In the genomic region with DNA sequence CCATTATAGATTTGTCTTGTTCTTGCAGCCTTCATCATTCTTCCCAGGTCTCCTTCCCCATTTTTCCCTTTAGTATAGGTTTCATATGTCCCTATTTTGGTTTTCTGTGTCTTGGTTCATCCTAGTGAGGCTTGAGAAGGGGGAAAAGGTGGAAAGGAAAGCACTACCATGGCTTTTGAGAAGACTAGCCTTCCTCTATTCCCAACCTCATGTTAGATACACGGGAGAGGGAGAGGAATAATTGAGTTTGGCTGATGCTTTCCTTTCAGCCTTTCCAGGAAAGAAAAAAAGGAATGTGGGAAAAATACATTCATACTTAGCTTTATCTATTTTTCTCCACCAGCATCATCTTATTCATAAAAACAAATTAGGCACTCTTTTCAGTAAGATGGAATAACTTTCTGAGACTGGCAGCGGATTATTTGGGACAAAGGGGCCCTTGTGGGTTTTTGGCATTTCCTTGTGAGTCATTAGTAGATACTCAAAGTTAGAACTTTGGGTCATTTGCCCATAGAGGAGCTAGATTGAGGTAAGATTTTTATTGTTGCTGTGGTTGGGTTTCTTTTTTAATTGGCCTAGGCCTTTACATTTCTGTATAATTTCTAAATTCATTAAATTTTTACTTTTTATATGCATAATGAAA, we compare ENCODE assay signal across 10 cellular contexts. TPM values are rescaled to one million over a fixed set of nuclear protein-coding genes. Genes with fewer than 3 reads are reported as not detected.
DNase-seq lines count a peak whose midpoint lies in the region; ATAC-seq, FAIRE-seq and TF ChIP-seq lines count a peak whose summit lies in the region.
"Had no signal": no experiment of that assay in that cellular context is flagged by ENCODE, and none has a peak within 500 bp of the region (broad histone marks: within the 10 kb centered on the region; RNA-seq: fewer than 3 reads in every experiment).

No MANE protein-coding gene starts in this region.

- peak overlapping the region; percentile 2 for H3K27ac Mint-ChIP-seq in central memory CD8-positive, alpha-beta T cell (ENCODE audit: low read depth)
- H3K27ac Mint-ChIP-seq in natural killer cell = peak overlapping the region; percentile 2 to 10

- H3K4me1 Mint-ChIP-seq in central memory CD8-positive, alpha-beta T cell = peaks cover 25% of the 10 kb centered on the region
- H3K4me1 Mint-ChIP-seq in natural killer cell = peaks cover 30 to 35% of the 10 kb centered on the region in 2 donors

- no peak overlapping the region for H3K4me3 Mint-ChIP-seq in central memory CD8-positive, alpha-beta T cell
- H3K4me3 Mint-ChIP-seq in natural killer cell = no peak overlapping the region

- peak; percentile 65 for FAIRE-seq in RCC 7860 (lab: Jason Lieb, UNC)

- no peaks in the 10 kb centered on the region for H3K27me3 Mint-ChIP-seq in central memory CD8-positive, alpha-beta T cell
- no peaks in the 10 kb centered on the region for H3K27me3 Mint-ChIP-seq in natural killer cell (ENCODE audit: low read depth in 2 of 2)

- peak; percentile 94 for DNase-seq in EH (ENCODE audit: low read depth)
- DNase-seq in RCC 7860 (ENCODE audit: low spot score) = peak; percentile 7
- no peak for DNase-seq in central memory CD8-positive, alpha-beta T cell (ENCODE audit: low spot score in 2 of 2)
- no peak for DNase-seq in natural killer cell
- DNase-seq in NCI-H187 treated with DMSO at 0.1 percent for 48 hours (lab: John Stamatoyannopoulos, UW) = no peak
- DNase-seq in stimulated activated CD4-positive, alpha-beta T cell treated with anti-CD3 and anti-CD28 coated beads, Interleukin-2, amount 100 ng/mL, for 24 hours = no peak
- no peak for DNase-seq in islet precursor cell
- DNase-seq: NCI-H446, psoas muscle had no signal

- H3K9me3 Mint-ChIP-seq in central memory CD8-positive, alpha-beta T cell = no peaks in the 10 kb centered on the region
- H3K9me3 Mint-ChIP-seq in natural killer cell = no peaks in the 10 kb centered on the region

- intact Hi-C loops in natural killer cell (cut with micrococcal nuclease) = no loop called here

- ATAC-seq in central memory CD8-positive, alpha-beta T cell (replicated peaks; ENCODE audit: extremely low read depth, poor library complexity, severe bottlenecking) = no peak
- no peak for ATAC-seq in natural killer cell
- ATAC-seq in GM19455 (IDR thresholded peaks at IDR 0.05; ENCODE audit: unreplicated experiment) = no peak
- ATAC-seq: psoas muscle had no signal

- TF ChIP-seq CTCF in natural killer cell (IDR thresholded peaks at IDR 0.05) = no peak

- peaks cover 61% of the 10 kb centered on the region for H3K36me3 Mint-ChIP-seq in central memory CD8-positive, alpha-beta T cell (ENCODE audit: insufficient read depth)
- H3K36me3 Mint-ChIP-seq in natural killer cell = peaks cover 19% of the 10 kb centered on the region

RNA-seq across cellular contexts. Expression of gene CAPRIN1, which starts 23.8 kb away (rescaled TPM):
- total RNA-seq in natural killer cell = 100 to 1,000 TPM; 118 to 158 (median 137) TPM

RNA-seq across cellular contexts. Expression of gene NAT10, which starts 30.1 kb away (rescaled TPM):
- 10 to 100 TPM; 40.3 to 53.6 (median 42.8) TPM for total RNA-seq in natural killer cell

Comparison
In these comparisons a context has a peak if more than half of its experiments do, and no peak if none do; other contexts are left out.
1. DNase-seq: peak in EH (single experiment) and RCC 7860 (single experiment); none in central memory CD8-positive, alpha-beta T cell (0 of 2), natural killer cell (single experiment), NCI-H187 treated with DMSO at 0.1 percent for 48 hours (single experiment), stimulated activated CD4-positive, alpha-beta T cell treated with anti-CD3 and anti-CD28 coated beads, Interleukin-2, amount 100 ng/mL, for 24 hours (0 of 2) and islet precursor cell (single experiment).